17 cellular contexts compared by ENCODE assay signal in genomic region chr2:113760400-113760799, GRCh38. TPM values are rescaled to one million over a fixed set of nuclear protein-coding genes. Genes with fewer than 3 reads are reported as not detected.
DNase-seq lines count a peak whose midpoint lies in the region; ATAC-seq and TF ChIP-seq lines count a peak whose summit lies in the region.
"Had no signal": no experiment of that assay in that cellular context is flagged by ENCODE, and none has a peak within 500 bp of the region (broad histone marks: within the 10 kb centered on the region; RNA-seq: fewer than 3 reads in every experiment).

No MANE protein-coding gene starts in this region.

- H3K27ac Mint-ChIP-seq in progenitor cell of endocrine pancreas = no peak overlapping the region
- H3K27ac Mint-ChIP-seq: B cell, naive B cell had no signal

- no peaks in the 10 kb centered on the region for H3K36me3 Mint-ChIP-seq in progenitor cell of endocrine pancreas (ENCODE audit: insufficient read depth)

- peaks cover 4% of the 10 kb centered on the region for H3K4me1 Mint-ChIP-seq in progenitor cell of endocrine pancreas (ENCODE audit: low read depth)

- peaks cover 11% of the 10 kb centered on the region for H3K27me3 Mint-ChIP-seq in progenitor cell of endocrine pancreas
- H3K27me3 Mint-ChIP-seq: B cell, naive B cell had no signal

- no peak overlapping the region for H3K4me3 Mint-ChIP-seq in progenitor cell of endocrine pancreas (ENCODE audit: low read depth)
- H3K4me3 Mint-ChIP-seq: B cell, naive B cell had no signal

- DNase-seq in AG08395 (ENCODE audit: low spot score) = peak; percentile 13
- DNase-seq in HS-27A (ENCODE audit: low read depth) = peak; percentile 69
- peak; percentile 77 for DNase-seq in dermis blood vessel endothelial cell
- peak; percentile 4 for DNase-seq in left kidney (ENCODE audit: low read depth, low spot score)
- no peak for DNase-seq in progenitor cell of endocrine pancreas (ENCODE audit: low spot score, unreplicated experiment)
- no peak for DNase-seq in amygdala (lab: John Stamatoyannopoulos, UW)
- DNase-seq: activated CD4-positive, CD25-positive, alpha-beta regulatory T cell treated with anti-CD3 and anti-CD28 coated beads, Interleukin-2, amount 50 U/mL, for 72 hours; activated naive CD4-positive, alpha-beta T cell; naive B cell; NCI-H2081; NCI-H526 treated with DMSO at 0.1 percent for 48 hours; stimulated activated CD4-positive, alpha-beta T cell treated with anti-CD3 and anti-CD28 coated beads, Interleukin-4, amount 100 ng/mL, for 1 hour; T-helper 2 cell; tibial artery had no signal

- TF ChIP-seq CTCF in progenitor cell of endocrine pancreas (IDR thresholded peaks at IDR 0.05; ENCODE audit: unreplicated experiment) = no peak

- H3K9me3 Mint-ChIP-seq in progenitor cell of endocrine pancreas (ENCODE audit: low read depth) = peaks cover 5% of the 10 kb centered on the region

- ATAC-seq in GM19455 (IDR thresholded peaks at IDR 0.05; ENCODE audit: unreplicated experiment) (no peak), GM19467 (IDR thresholded peaks at IDR 0.05; ENCODE audit: unreplicated experiment) (no peak)

RNA-seq across cellular contexts. Expression of gene SLC35F5, which starts 4.0 kb away (rescaled TPM):
- total RNA-seq in dermis blood vessel endothelial cell (102 and 134 TPM in 2 replicates), progenitor cell of endocrine pancreas (52.0 and 56.7 TPM in 2 replicates)

Comparison
In these comparisons a context has a peak if more than half of its experiments do, and no peak if none do; other contexts are left out.
1. DNase-seq: peak in AG08395 (single experiment), HS-27A (single experiment), dermis blood vessel endothelial cell (single experiment) and left kidney (single experiment); none in progenitor cell of endocrine pancreas (single experiment) and amygdala (0 of 56).